In genomic region chr1:224234017-224234416, GRCh38 we compare ENCODE assay signal across 27 cellular contexts.
"Had no signal": no experiment of that assay in that cellular context is flagged by ENCODE, and none has a peak within 500 bp of the region (broad histone marks: within the 10 kb centered on the region; RNA-seq: fewer than 3 reads in every experiment).

No MANE protein-coding gene starts in this region.

- H3K27ac ChIP-seq: adrenal gland, SJCRH30 had no signal

- H3K27me3 ChIP-seq: adrenal gland, SJCRH30 had no signal

- H3K27ac Mint-ChIP-seq: activated B cell treated with CpG ODN at 0.5 μM for 24 hours; activated CD4-positive, alpha-beta memory T cell treated with anti-CD3 and anti-CD28 coated beads, Interleukin-2, amount 10 ng/mL, durations not matched to agents 7 days and 5 days; activated naive CD4-positive, alpha-beta T cell treated with anti-CD3 and anti-CD28 coated beads for 36 hours; activated T-helper 17 cell treated with anti-CD3 and anti-CD28 coated beads, Interleukin-2, amount 50 U/mL, for 72 hours had no signal

- H3K4me3 ChIP-seq: adrenal gland, SJCRH30 had no signal

- H3K9me3 Mint-ChIP-seq: activated B cell treated with CpG ODN at 0.5 μM for 24 hours; activated CD4-positive, alpha-beta memory T cell treated with anti-CD3 and anti-CD28 coated beads, Interleukin-2, amount 10 ng/mL, durations not matched to agents 7 days and 5 days; activated CD4-positive, alpha-beta T cell treated with anti-CD3 and anti-CD28 coated beads, Interleukin-2, amount 10 ng/mL, durations not matched to agents 24 days and 14 days; activated naive CD4-positive, alpha-beta T cell treated with anti-CD3 and anti-CD28 coated beads for 36 hours; activated T-helper 17 cell treated with anti-CD3 and anti-CD28 coated beads, Interleukin-2, amount 50 U/mL, for 72 hours had no signal

- H3K27me3 Mint-ChIP-seq: activated B cell treated with CpG ODN at 0.5 μM for 24 hours; activated CD4-positive, alpha-beta memory T cell treated with anti-CD3 and anti-CD28 coated beads, Interleukin-2, amount 10 ng/mL, durations not matched to agents 7 days and 5 days; activated CD4-positive, alpha-beta T cell treated with anti-CD3 and anti-CD28 coated beads, Interleukin-2, amount 10 ng/mL, durations not matched to agents 24 days and 14 days; activated naive CD8-positive, alpha-beta T cell; activated T-helper 17 cell treated with anti-CD3 and anti-CD28 coated beads, Interleukin-2, amount 50 U/mL, for 72 hours had no signal

- H3K4me1 ChIP-seq: adrenal gland, SJCRH30 had no signal

- H3K4me1 Mint-ChIP-seq: activated CD4-positive, alpha-beta memory T cell treated with anti-CD3 and anti-CD28 coated beads, Interleukin-2, amount 10 ng/mL, durations not matched to agents 7 days and 5 days; activated T-helper 17 cell treated with anti-CD3 and anti-CD28 coated beads, Interleukin-2, amount 50 U/mL, for 72 hours had no signal

- H3K4me3 Mint-ChIP-seq: activated B cell treated with CpG ODN at 0.5 μM for 24 hours; activated CD4-positive, alpha-beta memory T cell treated with anti-CD3 and anti-CD28 coated beads, Interleukin-2, amount 10 ng/mL, durations not matched to agents 7 days and 5 days; activated CD4-positive, alpha-beta T cell treated with anti-CD3 and anti-CD28 coated beads, Interleukin-2, amount 10 ng/mL, durations not matched to agents 24 days and 14 days; activated naive CD4-positive, alpha-beta T cell treated with anti-CD3 and anti-CD28 coated beads for 36 hours; activated naive CD8-positive, alpha-beta T cell; activated T-helper 17 cell treated with anti-CD3 and anti-CD28 coated beads, Interleukin-2, amount 50 U/mL, for 72 hours had no signal

- DNase-seq: activated B cell treated with CpG ODN at 0.5 μM for 24 hours; activated CD4-positive, alpha-beta memory T cell treated with anti-CD3 and anti-CD28 coated beads, Interleukin-2, amount 10 ng/mL, durations not matched to agents 7 days and 5 days; activated CD4-positive, alpha-beta T cell treated with anti-CD3 and anti-CD28 coated beads for 1 hour; activated CD4-positive, alpha-beta T cell treated with anti-CD3 and anti-CD28 coated beads, Interleukin-2, amount 10 ng/mL, durations not matched to agents 24 days and 14 days; activated gamma-delta T cell; activated naive CD4-positive, alpha-beta T cell treated with anti-CD3 and anti-CD28 coated beads for 36 hours; activated T-cell treated with anti-CD3 and anti-CD28 coated beads for 4 hours; activated T-cell treated with anti-CD3 and anti-CD28 coated beads, Interleukin-2, amount 50 U/mL, for 48 hours; adrenal gland; anterior cingulate cortex; Kasumi-1; NCI-H1105 treated with DMSO at 0.1 percent for 48 hours; NCI-H1436 treated with DMSO at 0.1 percent for 48 hours; NCI-H187; NCI-H2081; NCI-H510A treated with DMSO at 0.1 percent for 48 hours; NCI-H69; NK-92 treated with Interleukin-12 subunit alpha and Interleukin-12 subunit beta, amount 100 ng/mL, for 24 hours; OCI-M1; Right ventricle myocardium superior; RPMI8226; SJCRH30; SW 1271 had no signal

- H3K9me3 ChIP-seq: adrenal gland, SJCRH30 had no signal

- ATAC-seq: activated T-helper 17 cell treated with anti-CD3 and anti-CD28 coated beads, Interleukin-2, amount 50 U/mL, for 72 hours; Panc1; SK-N-SH treated with all-trans-retinoic acid at 6 μM for 48 hours had no signal
